In genomic region chr14:23404331-23404900, GRCh38 we compare ENCODE assay signal across 19 cellular contexts. TPM values are rescaled to one million over a fixed set of nuclear protein-coding genes. Genes with fewer than 3 reads are reported as not detected.
A peak's percentile ranks its signal among the peaks of the same experiment; 100 is the strongest.
DNase-seq lines count a peak whose midpoint lies in the region; ATAC-seq lines count a peak whose summit lies in the region.
"Had no signal": no experiment of that assay in that cellular context is flagged by ENCODE, and none has a peak within 500 bp of the region (broad histone marks: within the 10 kb centered on the region; RNA-seq: fewer than 3 reads in every experiment).

No MANE protein-coding gene starts in this region.

- H3K9me3 ChIP-seq in right cardiac atrium (ENCODE audit: control insufficient read depth, low read length): no peaks in the 10 kb centered on the region
- H3K9me3 ChIP-seq: Caco-2 had no signal

- H3K27me3 ChIP-seq in H7 (ENCODE audit: control insufficient read depth, insufficient read depth, low read length): peaks cover 2% of the 10 kb centered on the region
- no peaks in the 10 kb centered on the region for H3K27me3 ChIP-seq in right cardiac atrium (ENCODE audit: control insufficient read depth, insufficient read depth)

- ATAC-seq in Right ventricle myocardium superior (ENCODE audit: poor library complexity): no peak
- ATAC-seq in left ventricle myocardium superior: no peak
- no peak for ATAC-seq in right cardiac atrium
- ATAC-seq in HG03196 (IDR thresholded peaks at IDR 0.05; ENCODE audit: unreplicated experiment): no peak
- ATAC-seq: HCT116 had no signal

- no peaks in the 10 kb centered on the region for H3K4me1 ChIP-seq in right cardiac atrium (ENCODE audit: control insufficient read depth, insufficient read depth, low read length)
- H3K4me1 ChIP-seq: Caco-2 had no signal

- no peaks in the 10 kb centered on the region for H3K36me3 ChIP-seq in H7 (replicated peaks; ENCODE audit: control insufficient read depth, insufficient read depth, low read length)

- DNase-seq in Right ventricle myocardium superior (peak; percentile 38), left ventricle myocardium superior (no peak), A172 (ENCODE audit: low spot score) (peak; percentile 0), H7 (peak; percentile 39), right cardiac atrium (peak in 2 of 3 donors; percentile 10 to 47), SHP77 treated with DMSO at 0.1 percent for 48 hours (lab: John Stamatoyannopoulos, UW) (no peak), NCI-H2081 treated with DMSO at 0.1 percent for 48 hours (lab: John Stamatoyannopoulos, UW) (no peak)
- DNase-seq: ACHN; Caco-2; CD8-positive, alpha-beta memory T cell; DND-41; GDM1 had no signal

- 70% methylated on average over 14 of the region's 14 CpGs for WGBS in right cardiac atrium

- H3K27ac ChIP-seq in right cardiac atrium (ENCODE audit: low read length): peak overlapping the region; percentile 85
- H3K27ac ChIP-seq: 22Rv1 had no signal

- intact Hi-C loops in Right ventricle myocardium superior (cut with DNase I) (no loop called here), left ventricle myocardium superior (cut with micrococcal nuclease) (no loop called here), right cardiac atrium (cut with DNase I) (no loop called here)

- H3K4me3 ChIP-seq in H7 (ENCODE audit: insufficient read depth, low read depth, low read length): no peak overlapping the region
- peak overlapping the region; percentile 37 for H3K4me3 ChIP-seq in right cardiac atrium (ENCODE audit: low read length)

RNA-seq across cellular contexts. Expression of gene MYH6, which starts 3.7 kb away (rescaled TPM):
- total RNA-seq in Right ventricle myocardium superior (4,934 TPM), left ventricle myocardium superior (4,258 TPM), right cardiac atrium (over 10,000 TPM; 12,862 to 15,773 (median 14,347) TPM)
- not detected in 2 replicates for total RNA-seq in A172 (2014; rRNA removed; shearing (Covaris generic))
- 0.03 TPM in 1 of 2 replicates, not detected in the other for total RNA-seq in H7 (2014; rRNA removed; shearing (Covaris generic))
- 11,120 TPM for polyA plus RNA-seq in right cardiac atrium
- total RNA-seq: Caco-2, H4, HT-29 had no signal
- polyA plus RNA-seq: CD14-positive monocyte; CD8-positive, alpha-beta memory T cell; IgD-negative memory B cell had no signal

RNA-seq across cellular contexts. Expression of gene CMTM5, which starts 27.6 kb away (rescaled TPM):
- total RNA-seq in Right ventricle myocardium superior (0.27 TPM), left ventricle myocardium superior (not detected), right cardiac atrium (1 to 10 TPM in 3 of 4 donors, under 1 TPM in 1; 0.36 to 1.4 (median 1.2) TPM)
- total RNA-seq in A172 (2014; rRNA removed; shearing (Covaris generic)): not detected in 2 replicates
- 0.14 TPM in 1 of 2 replicates, not detected in the other for total RNA-seq in H7 (2014; rRNA removed; shearing (Covaris generic))
- polyA plus RNA-seq in right cardiac atrium: 13.9 TPM
- total RNA-seq: Caco-2; CD8-positive, alpha-beta memory T cell; H4; HT-29 had no signal
- polyA plus RNA-seq: CD8-positive, alpha-beta memory T cell had no signal

RNA-seq across cellular contexts. Expression of gene MYH7, which starts 31.0 kb away (rescaled TPM):
- 11,793 TPM for total RNA-seq in Right ventricle myocardium superior
- total RNA-seq in left ventricle myocardium superior: 12,717 TPM
- total RNA-seq in A172 (2014; rRNA removed; shearing (Covaris generic)): not detected in 2 replicates
- total RNA-seq in H7 (2014; rRNA removed; shearing (Covaris generic)): not detected in 2 replicates
- 1,000 to 10,000 TPM in 1 of 4 donors, 100 to 1,000 TPM in 3; 461 to 2,251 (median 602) TPM for total RNA-seq in right cardiac atrium
- polyA plus RNA-seq in right cardiac atrium: 1,734 TPM
- total RNA-seq: Caco-2; CD8-positive, alpha-beta memory T cell; H4; HT-29 had no signal
- polyA plus RNA-seq: CD14-positive monocyte; CD8-positive, alpha-beta memory T cell; IgD-negative memory B cell had no signal

RNA-seq across cellular contexts. Expression of gene IL25, which starts 31.8 kb away (rescaled TPM):
- not detected for total RNA-seq in Right ventricle myocardium superior
- total RNA-seq in left ventricle myocardium superior: not detected
- not detected in 2 replicates for total RNA-seq in A172 (2014; rRNA removed; shearing (Covaris generic))
- total RNA-seq in H7 (2014; rRNA removed; shearing (Covaris generic)): 0.31 TPM in 1 of 2 replicates, not detected in the other
- not detected for total RNA-seq in right cardiac atrium
- polyA plus RNA-seq in right cardiac atrium: 0.09 TPM
- total RNA-seq: Caco-2; CD8-positive, alpha-beta memory T cell; H4; HT-29 had no signal
- polyA plus RNA-seq: CD14-positive monocyte; CD8-positive, alpha-beta memory T cell; IgD-negative memory B cell had no signal

RNA-seq across cellular contexts. Expression of gene EFS, which starts 39.4 kb away (rescaled TPM):
- total RNA-seq in Right ventricle myocardium superior (3.2 TPM), left ventricle myocardium superior (3.3 TPM), right cardiac atrium (10 to 100 TPM in 1 of 4 donors, 1 to 10 TPM in 3; 6.7 to 10.1 (median 7.8) TPM)
- total RNA-seq in A172 (2014; rRNA removed; shearing (Covaris generic)): not detected in 2 replicates
- 23.1 and 24.0 TPM in 2 replicates for total RNA-seq in H7 (2014; rRNA removed; shearing (Covaris generic))
- 6.2 TPM for polyA plus RNA-seq in right cardiac atrium
- total RNA-seq: CD8-positive, alpha-beta memory T cell; H4; HT-29 had no signal
- polyA plus RNA-seq: CD14-positive monocyte; CD8-positive, alpha-beta memory T cell; IgD-negative memory B cell had no signal

Comparison
In these comparisons a context has a peak if more than half of its experiments do, and no peak if none do; other contexts are left out.
1. DNase-seq: peak in Right ventricle myocardium superior (single experiment), A172 (single experiment), H7 (single experiment) and right cardiac atrium (2 of 3); none in left ventricle myocardium superior (single experiment), SHP77 treated with DMSO at 0.1 percent for 48 hours (single experiment) and NCI-H2081 treated with DMSO at 0.1 percent for 48 hours (single experiment).
2. RNA of gene MYH6, which starts 3.7 kb away (total RNA-seq): 12,862 to 15,773 TPM in right cardiac atrium, 4,934 TPM in Right ventricle myocardium superior (single experiment) and 4,258 TPM in left ventricle myocardium superior (single experiment); 0.03 TPM in H7 and not detected in A172; every median in the first group is over 1,000 times any median in the second.
3. RNA of gene MYH7, which starts 31.0 kb away (total RNA-seq): 12,717 TPM in left ventricle myocardium superior (single experiment), 11,793 TPM in Right ventricle myocardium superior (single experiment) and 461 to 2,251 TPM in right cardiac atrium; not detected in A172 and not detected in H7; every median in the first group is over 100 times any median in the second.